In genomic region chr4:65831828-65832227, GRCh38 we compare ENCODE assay signal across 8 cellular contexts.
"Had no signal": no experiment of that assay in that cellular context is flagged by ENCODE, and none has a peak within 500 bp of the region (broad histone marks: within the 10 kb centered on the region; RNA-seq: fewer than 3 reads in every experiment).

No MANE protein-coding gene starts in this region.

- H3K9me3 ChIP-seq: HAP-1 had no signal

- ATAC-seq: HCT116, HepG2 had no signal

- DNase-seq: GM23248, GOT3, H7, HFFc6 had no signal

- H3K9ac ChIP-seq: GM23248 had no signal

- H3K36me3 ChIP-seq: HAP-1 had no signal

- H3K27ac ChIP-seq: GM23248, HL-60 had no signal

- H3K4me3 ChIP-seq: GM23248, HAP-1 had no signal

- H2AFZ ChIP-seq: GM23248 had no signal

- H3K4me1 ChIP-seq: HAP-1 had no signal
